Comparison of ENCODE assay signal across 22 cellular contexts in the genomic region with DNA sequence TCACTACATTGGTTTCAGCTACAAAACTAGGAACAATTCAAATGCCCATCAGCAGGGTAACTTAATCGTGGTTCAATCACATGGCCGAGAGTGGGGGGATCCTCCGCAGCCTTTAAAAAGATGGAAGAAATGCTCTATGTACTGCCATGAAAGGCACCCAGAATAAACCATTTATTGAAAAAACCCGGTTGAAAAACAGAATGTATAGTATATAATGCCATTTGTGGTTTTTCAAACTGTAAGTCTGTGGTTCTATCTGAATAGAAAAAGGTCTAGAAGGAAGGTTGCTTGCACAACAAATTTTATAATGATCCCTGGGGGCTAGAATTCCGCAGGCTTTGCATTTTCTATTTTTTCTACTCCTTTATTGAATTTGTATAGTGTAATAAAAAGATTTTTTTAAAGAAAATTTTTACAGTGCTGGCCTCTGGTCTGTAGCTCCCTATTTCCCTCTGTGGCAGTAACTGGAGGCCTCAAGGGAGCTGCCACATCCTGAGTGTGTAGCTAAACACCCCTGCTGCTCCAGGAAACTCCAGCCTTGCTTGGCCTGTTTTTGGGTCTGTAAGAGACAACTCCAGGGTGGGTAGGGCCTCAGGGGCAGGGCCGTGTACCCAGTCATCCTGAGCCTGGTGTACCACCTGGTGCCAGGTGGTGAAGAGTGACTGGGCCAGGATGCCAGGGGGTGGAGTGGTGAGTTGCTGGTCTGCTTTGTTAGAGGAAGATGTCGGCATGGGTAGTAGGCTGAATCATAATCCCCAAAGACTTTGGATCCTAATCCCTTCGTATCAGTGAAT. TPM values are rescaled to one million over a fixed set of nuclear protein-coding genes. Genes with fewer than 3 reads are reported as not detected.
DNase-seq lines count a peak whose midpoint lies in the region; ATAC-seq and TF ChIP-seq lines count a peak whose summit lies in the region.
"Had no signal": no experiment of that assay in that cellular context is flagged by ENCODE, and none has a peak within 500 bp of the region (broad histone marks: within the 10 kb centered on the region; RNA-seq: fewer than 3 reads in every experiment).

No MANE protein-coding gene starts in this region.

- peak overlapping the region in 10 of 11 experiments; percentile 80 to 94 (median 88); a peak in 21 of 22 replicates for H3K9ac ChIP-seq in BLaER1 treated with 17β-estradiol and CSF1 and Interleukin-3, amounts not matched to agents 10 nM and 100 nM
- peak overlapping the region; percentile 41; the same call in 1 of the 2 replicates for H3K9ac ChIP-seq in KMS-11
- H3K9ac ChIP-seq in neural cell (ENCODE audit: low read length), result no peak overlapping the region

- no peak overlapping the region for H3K4me3 Mint-ChIP-seq in T-helper 17 cell
- H3K4me3 Mint-ChIP-seq: dendritic cell treated with granulocyte-macrophage colony-stimulating factor and Interleukin-4, amounts not matched to agents 40 ng/mL and 50 ng/mL, for 4 days; WTC11 had no signal

- peak overlapping the region; percentile 77 to 100 (median 98); a peak in 21 of 22 replicates for H3K27ac ChIP-seq in BLaER1 treated with 17β-estradiol and CSF1 and Interleukin-3, amounts not matched to agents 10 nM and 100 nM
- peak overlapping the region; percentile 86 for H3K27ac ChIP-seq in KMS-11
- peak overlapping the region; percentile 72 to 93 for H3K27ac ChIP-seq in ascending aorta
- H3K27ac ChIP-seq in neural cell (ENCODE audit: low read length), result peak overlapping the region; percentile 60
- H3K27ac ChIP-seq: left ventricle myocardium inferior had no signal

- peak overlapping the region; percentile 44 for H2AFZ ChIP-seq in KMS-11 (ENCODE audit: low read depth)
- H2AFZ ChIP-seq in neural cell (ENCODE audit: low read depth, low read length), result no peak overlapping the region

- no peak for ATAC-seq in T-helper 17 cell
- ATAC-seq: WTC11 had no signal

- peaks cover 10% of the 10 kb centered on the region for H3F3A ChIP-seq in neural cell (ENCODE audit: insufficient read depth, low read length, poor library complexity, severe bottlenecking)

- H3K4me3 ChIP-seq in BLaER1 treated with 17β-estradiol and CSF1 and Interleukin-3, amounts not matched to agents 10 nM and 100 nM, result peak overlapping the region in 5 of 10 experiments; percentile 7 to 50 (median 35); a peak in 7 of 20 replicates
- H3K4me3 ChIP-seq in KMS-11 (IDR thresholded peaks at IDR 0.05; ENCODE audit: insufficient read depth, low read depth, low read length), result peak overlapping the region; percentile 79
- no peak overlapping the region for H3K4me3 ChIP-seq in ascending aorta
- H3K4me3 ChIP-seq in neural cell (ENCODE audit: low read length), result no peak overlapping the region
- H3K4me3 ChIP-seq: left ventricle myocardium inferior had no signal

- H3K4me1 Mint-ChIP-seq in T-helper 17 cell, result peaks cover 12% of the 10 kb centered on the region
- H3K4me1 Mint-ChIP-seq: WTC11 had no signal

- H3K36me3 Mint-ChIP-seq in T-helper 17 cell (ENCODE audit: low read depth), result no peaks in the 10 kb centered on the region

- no peaks in the 10 kb centered on the region for H3K36me3 ChIP-seq in BLaER1 treated with 17β-estradiol and CSF1 and Interleukin-3, amounts not matched to agents 10 nM and 100 nM
- H3K36me3 ChIP-seq in KMS-11 (ENCODE audit: insufficient read depth), result no peaks in the 10 kb centered on the region
- H3K36me3 ChIP-seq in ascending aorta, result no peaks in the 10 kb centered on the region
- H3K36me3 ChIP-seq in neural cell (ENCODE audit: insufficient read depth, low read length), result no peaks in the 10 kb centered on the region
- H3K36me3 ChIP-seq: left ventricle myocardium inferior had no signal

- no peak for TF ChIP-seq CTCF in KMS-11 (conservative IDR thresholded peaks at IDR 0.05; ENCODE audit: low read depth, low read length)
- no peak for TF ChIP-seq CTCF in ascending aorta (IDR thresholded peaks at IDR 0.05)
- TF ChIP-seq CTCF in neural cell (IDR thresholded peaks at IDR 0.05; ENCODE audit: poor library complexity, severe bottlenecking), result no peak

- intact Hi-C loops in ascending aorta (cut with DNase I), result no loop called here

- TF ChIP-seq EP300 in neural cell (conservative IDR thresholded peaks at IDR 0.05; ENCODE audit: poor library complexity, severe bottlenecking), result no peak

- peaks cover 81 to 97% (median 90%) of the 10 kb centered on the region in 10 experiments for H3K4me1 ChIP-seq in BLaER1 treated with 17β-estradiol and CSF1 and Interleukin-3, amounts not matched to agents 10 nM and 100 nM
- H3K4me1 ChIP-seq in KMS-11 (ENCODE audit: low read depth, poor library complexity, severe bottlenecking) (peaks cover 74% of the 10 kb centered on the region), ascending aorta (peaks cover 10 to 12% of the 10 kb centered on the region in 2 donors)

- H3K27me3 Mint-ChIP-seq in T-helper 17 cell, result peaks cover 4% of the 10 kb centered on the region

- H3K4me2 ChIP-seq in BLaER1 treated with 17β-estradiol and CSF1 and Interleukin-3, amounts not matched to agents 10 nM and 100 nM, result peak overlapping the region; percentile 76 to 93 (median 87)
- H3K4me2 ChIP-seq in KMS-11, result peak overlapping the region; percentile 68
- no peak overlapping the region for H3K4me2 ChIP-seq in neural cell (ENCODE audit: low read length)

- H3K9me2 ChIP-seq in neural cell (ENCODE audit: insufficient read depth, low read length), result no peaks in the 10 kb centered on the region

- H4K20me1 ChIP-seq in BLaER1 treated with 17β-estradiol and CSF1 and Interleukin-3, amounts not matched to agents 10 nM and 100 nM, result no peaks in the 10 kb centered on the region
- H4K20me1 ChIP-seq in KMS-11 (ENCODE audit: insufficient read depth) (no peaks in the 10 kb centered on the region), neural cell (ENCODE audit: insufficient read depth) (no peaks in the 10 kb centered on the region)

- H3K27ac Mint-ChIP-seq in T-helper 17 cell, result no peak overlapping the region
- H3K27ac Mint-ChIP-seq: dendritic cell treated with granulocyte-macrophage colony-stimulating factor and Interleukin-4, amounts not matched to agents 40 ng/mL and 50 ng/mL, for 4 days; WTC11 had no signal

- H3K79me2 ChIP-seq in KMS-11 (ENCODE audit: insufficient read depth, low read depth), result no peaks in the 10 kb centered on the region
- no peaks in the 10 kb centered on the region for H3K79me2 ChIP-seq in neural cell (replicated peaks; ENCODE audit: insufficient read depth, low read length)

- DNase-seq in ascending aorta (ENCODE audit: low spot score in 2 of 2) (no peak), T-helper 17 cell (no peak), A172 (ENCODE audit: low spot score) (no peak), DMS 273 (lab: John Stamatoyannopoulos, UW; ENCODE audit: unreplicated experiment) (no peak), NCI-H1105 treated with DMSO at 0.1 percent for 48 hours (lab: John Stamatoyannopoulos, UW) (no peak)
- DNase-seq: activated CD8-positive, alpha-beta memory T cell treated with anti-CD3 and anti-CD28 coated beads, Interleukin-2, amount 50 U/mL, for 4 hours; activated naive CD4-positive, alpha-beta T cell; AML-193; erythroblast; GF-D8; Kasumi-1; left ventricle myocardium inferior; NCI-H510A treated with DMSO at 0.1 percent for 48 hours; SHP77; stimulated activated CD4-positive, alpha-beta T cell treated with anti-CD3 and anti-CD28 coated beads, Interleukin-2, amount 100 ng/mL, for 48 hours had no signal

- H3K9me3 ChIP-seq in BLaER1 treated with 17β-estradiol and CSF1 and Interleukin-3, amounts not matched to agents 10 nM and 100 nM (replicated peaks in 1 of 11), result peaks cover 0 to 8% (median 0%) of the 10 kb centered on the region in 11 experiments; a peak in 6 of 22 replicates
- H3K9me3 ChIP-seq in ascending aorta (no peaks in the 10 kb centered on the region), neural cell (ENCODE audit: low read length) (no peaks in the 10 kb centered on the region), T-helper 17 cell (ENCODE audit: control insufficient read depth, low read length, poor library complexity, severe bottlenecking) (no peaks in the 10 kb centered on the region)

- TF ChIP-seq RAD21 in neural cell (conservative IDR thresholded peaks at IDR 0.05), result no peak

- H3K27me3 ChIP-seq in BLaER1 treated with 17β-estradiol and CSF1 and Interleukin-3, amounts not matched to agents 10 nM and 100 nM, result no peaks in the 10 kb centered on the region; a peak in 1 of 22 replicates
- H3K27me3 ChIP-seq in KMS-11 (ENCODE audit: insufficient read depth, low read depth) (no peaks in the 10 kb centered on the region), ascending aorta (no peaks in the 10 kb centered on the region), neural cell (ENCODE audit: insufficient read depth, low read depth, low read length) (no peaks in the 10 kb centered on the region)

TF ChIP-seq in neural cell, 6 proteins besides CTCF, POLR2A, EP300 and RAD21 (continues in another document):
- TF ChIP-seq, protein P1, sequence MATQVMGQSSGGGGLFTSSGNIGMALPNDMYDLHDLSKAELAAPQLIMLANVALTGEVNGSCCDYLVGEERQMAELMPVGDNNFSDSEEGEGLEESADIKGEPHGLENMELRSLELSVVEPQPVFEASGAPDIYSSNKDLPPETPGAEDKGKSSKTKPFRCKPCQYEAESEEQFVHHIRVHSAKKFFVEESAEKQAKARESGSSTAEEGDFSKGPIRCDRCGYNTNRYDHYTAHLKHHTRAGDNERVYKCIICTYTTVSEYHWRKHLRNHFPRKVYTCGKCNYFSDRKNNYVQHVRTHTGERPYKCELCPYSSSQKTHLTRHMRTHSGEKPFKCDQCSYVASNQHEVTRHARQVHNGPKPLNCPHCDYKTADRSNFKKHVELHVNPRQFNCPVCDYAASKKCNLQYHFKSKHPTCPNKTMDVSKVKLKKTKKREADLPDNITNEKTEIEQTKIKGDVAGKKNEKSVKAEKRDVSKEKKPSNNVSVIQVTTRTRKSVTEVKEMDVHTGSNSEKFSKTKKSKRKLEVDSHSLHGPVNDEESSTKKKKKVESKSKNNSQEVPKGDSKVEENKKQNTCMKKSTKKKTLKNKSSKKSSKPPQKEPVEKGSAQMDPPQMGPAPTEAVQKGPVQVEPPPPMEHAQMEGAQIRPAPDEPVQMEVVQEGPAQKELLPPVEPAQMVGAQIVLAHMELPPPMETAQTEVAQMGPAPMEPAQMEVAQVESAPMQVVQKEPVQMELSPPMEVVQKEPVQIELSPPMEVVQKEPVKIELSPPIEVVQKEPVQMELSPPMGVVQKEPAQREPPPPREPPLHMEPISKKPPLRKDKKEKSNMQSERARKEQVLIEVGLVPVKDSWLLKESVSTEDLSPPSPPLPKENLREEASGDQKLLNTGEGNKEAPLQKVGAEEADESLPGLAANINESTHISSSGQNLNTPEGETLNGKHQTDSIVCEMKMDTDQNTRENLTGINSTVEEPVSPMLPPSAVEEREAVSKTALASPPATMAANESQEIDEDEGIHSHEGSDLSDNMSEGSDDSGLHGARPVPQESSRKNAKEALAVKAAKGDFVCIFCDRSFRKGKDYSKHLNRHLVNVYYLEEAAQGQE (IDR thresholded peaks at IDR 0.05; ENCODE audit: borderline replicate concordance), result no peak
- TF ChIP-seq SMC3 (conservative IDR thresholded peaks at IDR 0.05; ENCODE audit: poor library complexity), result no peak
- TF ChIP-seq MXI1 (conservative IDR thresholded peaks at IDR 0.05; ENCODE audit: poor library complexity, severe bottlenecking), result no peak
- no peak for TF ChIP-seq TAF1 (IDR thresholded peaks at IDR 0.05; ENCODE audit: low read depth)
- no peak for TF ChIP-seq POLR2AphosphoS5 (IDR thresholded peaks at IDR 0.05)

RNA-seq across cellular contexts. Expression of a gene that starts 51.5 kb away (rescaled TPM):
- total RNA-seq in ascending aorta (not detected), T-helper 17 cell (not detected)
- not detected in 2 replicates for polyA plus RNA-seq in neural cell
- polyA minus RNA-seq in neural cell, result not detected in 2 replicates
- not detected in 2 replicates for total RNA-seq in A172 (2014; rRNA removed; shearing (Covaris generic))
- total RNA-seq: H4; T-helper 1 cell treated with Interleukin-12 subunit alpha and Interleukin-12 subunit beta and Interleukin-4 antibody, amounts not matched to agents 30 ng/mL and 1 ng/mL, for 36 hours had no signal
